ENCODE assay signal across 20 cellular contexts in genomic region chr1:5430911-5431310, GRCh38.
DNase-seq lines count a peak whose midpoint lies in the region; ATAC-seq lines count a peak whose summit lies in the region.
"Had no signal": no experiment of that assay in that cellular context is flagged by ENCODE, and none has a peak within 500 bp of the region (broad histone marks: within the 10 kb centered on the region; RNA-seq: fewer than 3 reads in every experiment).

No MANE protein-coding gene starts in this region.

- no peaks in the 10 kb centered on the region for H3K9me3 Mint-ChIP-seq in activated CD4-positive, alpha-beta memory T cell treated with anti-CD3 and anti-CD28 coated beads for 36 hours
- H3K9me3 Mint-ChIP-seq in activated T-helper 2 cell treated with anti-CD3 and anti-CD28 coated beads, Interferon-gamma antibody, Interleukin-2, Interleukin-4, amounts not matched to agents 10 μg/mL and 5 μg/mL and 100 μg/mL, durations not matched to agents 14 hours and 24 hours and 36 hours, result no peaks in the 10 kb centered on the region
- H3K9me3 Mint-ChIP-seq: immature natural killer cell had no signal

- no peak overlapping the region for H3K27ac Mint-ChIP-seq in activated CD4-positive, alpha-beta memory T cell treated with anti-CD3 and anti-CD28 coated beads for 36 hours
- H3K27ac Mint-ChIP-seq in activated T-helper 2 cell treated with anti-CD3 and anti-CD28 coated beads, Interferon-gamma antibody, Interleukin-2, Interleukin-4, amounts not matched to agents 10 μg/mL and 5 μg/mL and 100 μg/mL, durations not matched to agents 14 hours and 24 hours and 36 hours, result no peak overlapping the region
- H3K27ac Mint-ChIP-seq: immature natural killer cell, progenitor cell of endocrine pancreas had no signal

- intact Hi-C loops in left colon (cut with DNase I, micrococcal nuclease), result no loop called here
- intact Hi-C loops in activated CD4-positive, alpha-beta memory T cell treated with anti-CD3 and anti-CD28 coated beads for 36 hours (cut with micrococcal nuclease), result no loop called here
- intact Hi-C loops in activated T-helper 2 cell treated with anti-CD3 and anti-CD28 coated beads, Interferon-gamma antibody, Interleukin-2, Interleukin-4, amounts not matched to agents 10 μg/mL and 5 μg/mL and 100 μg/mL, durations not matched to agents 14 hours and 24 hours and 36 hours (cut with micrococcal nuclease), result no loop called here

- H3K36me3 Mint-ChIP-seq in activated CD4-positive, alpha-beta memory T cell treated with anti-CD3 and anti-CD28 coated beads for 36 hours, result no peaks in the 10 kb centered on the region
- no peaks in the 10 kb centered on the region for H3K36me3 Mint-ChIP-seq in activated T-helper 2 cell treated with anti-CD3 and anti-CD28 coated beads, Interferon-gamma antibody, Interleukin-2, Interleukin-4, amounts not matched to agents 10 μg/mL and 5 μg/mL and 100 μg/mL, durations not matched to agents 14 hours and 24 hours and 36 hours (ENCODE audit: low read depth)
- H3K36me3 Mint-ChIP-seq: brain, immature natural killer cell had no signal

- peaks cover 12% of the 10 kb centered on the region for H3K27me3 Mint-ChIP-seq in activated CD4-positive, alpha-beta memory T cell treated with anti-CD3 and anti-CD28 coated beads for 36 hours
- peaks cover 5% of the 10 kb centered on the region for H3K27me3 Mint-ChIP-seq in activated T-helper 2 cell treated with anti-CD3 and anti-CD28 coated beads, Interferon-gamma antibody, Interleukin-2, Interleukin-4, amounts not matched to agents 10 μg/mL and 5 μg/mL and 100 μg/mL, durations not matched to agents 14 hours and 24 hours and 36 hours (ENCODE audit: low read depth)
- H3K27me3 Mint-ChIP-seq: brain had no signal

- H3K4me3 Mint-ChIP-seq in activated CD4-positive, alpha-beta memory T cell treated with anti-CD3 and anti-CD28 coated beads for 36 hours, result no peak overlapping the region
- no peak overlapping the region for H3K4me3 Mint-ChIP-seq in activated T-helper 2 cell treated with anti-CD3 and anti-CD28 coated beads, Interferon-gamma antibody, Interleukin-2, Interleukin-4, amounts not matched to agents 10 μg/mL and 5 μg/mL and 100 μg/mL, durations not matched to agents 14 hours and 24 hours and 36 hours (ENCODE audit: low read depth)
- H3K4me3 Mint-ChIP-seq: brain, immature natural killer cell had no signal

- H3K4me1 Mint-ChIP-seq in activated CD4-positive, alpha-beta memory T cell treated with anti-CD3 and anti-CD28 coated beads for 36 hours (ENCODE audit: low read depth), result peaks cover 6% of the 10 kb centered on the region
- H3K4me1 Mint-ChIP-seq in activated T-helper 2 cell treated with anti-CD3 and anti-CD28 coated beads, Interferon-gamma antibody, Interleukin-2, Interleukin-4, amounts not matched to agents 10 μg/mL and 5 μg/mL and 100 μg/mL, durations not matched to agents 14 hours and 24 hours and 36 hours (ENCODE audit: low read depth), result no peaks in the 10 kb centered on the region
- H3K4me1 Mint-ChIP-seq: immature natural killer cell had no signal

- CTCF ChIA-PET in activated CD4-positive, alpha-beta memory T cell treated with anti-CD3 and anti-CD28 coated beads for 36 hours (lab: Charles Lee), result interaction anchor here (1.1 kb wide), 1 partner anchor 51 kb away, joined by 3 read pairs; no protein-coding TSS in a partner anchor

- DNase-seq in DMS153 (lab: John Stamatoyannopoulos, UW) (peak; percentile 97), NCI-H2029 (lab: John Stamatoyannopoulos, UW) (peak; percentile 88), NCI-H774 (lab: John Stamatoyannopoulos, UW) (peak; percentile 44), left colon (peak; percentile 16 to 32), medulla oblongata (ENCODE audit: extremely low spot score) (no peak)
- DNase-seq in activated CD4-positive, alpha-beta memory T cell treated with anti-CD3 and anti-CD28 coated beads for 36 hours, result no peak
- no peak for DNase-seq in activated T-helper 2 cell treated with anti-CD3 and anti-CD28 coated beads, Interferon-gamma antibody, Interleukin-2, Interleukin-4, amounts not matched to agents 10 μg/mL and 5 μg/mL and 100 μg/mL, durations not matched to agents 14 hours and 24 hours and 36 hours (ENCODE audit: low spot score)
- DNase-seq in activated CD4-positive, alpha-beta T cell treated with anti-CD3 and anti-CD28 coated beads, Interleukin-2, amount 50 U/mL, for 48 hours, result no peak
- DNase-seq: activated CD4-positive, alpha-beta T cell treated with anti-CD3 and anti-CD28 coated beads, Interleukin-2, amount 50 U/mL, for 1 hour; activated gamma-delta T cell treated with Interleukin-2 at 50 U/mL for 16 hours; Calu3; effector CD4-positive, alpha-beta T cell; heart right ventricle; immature natural killer cell; lower lobe of right lung; MV-4-11; NCI-H2107; upper lobe of left lung had no signal

- peak; percentile 58 for ATAC-seq in left colon
- ATAC-seq: heart right ventricle, lower lobe of right lung had no signal

- POLR2A ChIA-PET in activated CD4-positive, alpha-beta memory T cell treated with anti-CD3 and anti-CD28 coated beads for 36 hours (lab: Charles Lee), result no interaction called here

Comparison
In these comparisons a context has a peak if more than half of its experiments do, and no peak if none do; other contexts are left out.
1. DNase-seq: peak in DMS153 (single experiment), NCI-H2029 (single experiment), NCI-H774 (single experiment) and left colon (2 of 2); none in activated CD4-positive, alpha-beta memory T cell treated with anti-CD3 and anti-CD28 coated beads for 36 hours (single experiment), medulla oblongata (single experiment), activated T-helper 2 cell treated with anti-CD3 and anti-CD28 coated beads, Interferon-gamma antibody, Interleukin-2, Interleukin-4, amounts not matched to agents 10 μg/mL and 5 μg/mL and 100 μg/mL, durations not matched to agents 14 hours and 24 hours and 36 hours (single experiment) and activated CD4-positive, alpha-beta T cell treated with anti-CD3 and anti-CD28 coated beads, Interleukin-2, amount 50 U/mL, for 48 hours (0 of 2).